ENCODE assay signal across 1 cellular context in genomic region chr1:10430216-10431064, GRCh38.
TF ChIP-seq lines count a peak whose summit lies in the region.

Gene CENPS, plus strand, starts transcription at chr1:10430433. Its CDS starts 85 bp downstream, at chr1:10430518.

TF ChIP-seq in K562, 482 proteins besides CTCF, POLR2A, EP300 and RAD21 (continued from another document and continues in another):
- TF ChIP-seq ZNF609 (CRISPR knock-in tag; IDR thresholded peaks at IDR 0.05; ENCODE audit: borderline replicate concordance) (no peak; the same call in 1 of the 2 replicates), FOXK1 (CRISPR knock-in tag; IDR thresholded peaks at IDR 0.05; ENCODE audit: borderline replicate concordance) (peak; percentile 45; the same call in 1 of the 2 replicates), DMBX1 (CRISPR knock-in tag; IDR thresholded peaks at IDR 0.05; ENCODE audit: borderline replicate concordance) (peak; percentile 93), BRD4 (IDR thresholded peaks at IDR 0.05) (no peak), ZBTB26 (CRISPR knock-in tag; IDR thresholded peaks at IDR 0.05) (0 out of 2 replicates have a peak, but pooled peaks have one; percentile 25), AFF4 (CRISPR knock-in tag; IDR thresholded peaks at IDR 0.05) (peak; percentile 67; the same call in 1 of the 2 replicates), ZNF766 (CRISPR knock-in tag; conservative IDR thresholded peaks at IDR 0.05) (peak; percentile 74; the same call in 1 of the 2 replicates), ZNF23 (CRISPR knock-in tag; IDR thresholded peaks at IDR 0.05) (no peak), BCL6 (CRISPR knock-in tag; IDR thresholded peaks at IDR 0.05) (no peak), BRD9 (IDR thresholded peaks at IDR 0.05; ENCODE audit: low read depth, partially characterized antibody) (no peak), ZBTB1 (CRISPR knock-in tag; IDR thresholded peaks at IDR 0.05; ENCODE audit: borderline replicate concordance, low read depth) (0 out of 2 replicates have a peak, but pooled peaks have one; percentile 57), RNF2 (IDR thresholded peaks at IDR 0.05) (peak; percentile 91), ZKSCAN3 (CRISPR knock-in tag; IDR thresholded peaks at IDR 0.05) (no peak), SIN3A (IDR thresholded peaks at IDR 0.05; ENCODE audit: borderline replicate concordance in 2 of 2, control insufficient read depth in 1 of 2, low read depth in 2 of 2, low read length in 2 of 2) (peak; percentile 84 to 87; a peak in 1 of 4 replicates), TCFL5 (CRISPR knock-in tag; conservative IDR thresholded peaks at IDR 0.05) (no peak; the same call in 1 of the 2 replicates), CEBPG (CRISPR knock-in tag; IDR thresholded peaks at IDR 0.05) (no peak), CEBPG (tag; conservative IDR thresholded peaks at IDR 0.05 in 1 of 2, IDR thresholded peaks at IDR 0.05 in 1 of 2) (no peak), PBX2 (CRISPR knock-in tag; IDR thresholded peaks at IDR 0.05; ENCODE audit: low read depth) (no peak), PBX2 (tag; conservative IDR thresholded peaks at IDR 0.05; ENCODE audit: low read depth) (no peak), MIER1 (IDR thresholded peaks at IDR 0.05; ENCODE audit: low read depth) (no peak), ELK3 (CRISPR knock-in tag; IDR thresholded peaks at IDR 0.05) (0 out of 2 replicates have a peak, but pooled peaks have one; percentile 65), JUND (IDR thresholded peaks at IDR 0.05; ENCODE audit: borderline replicate concordance, low read depth, low read length) (peak; percentile 73), JUND (tag; IDR thresholded peaks at IDR 0.05; ENCODE audit: borderline replicate concordance, low read depth, low read length) (peak; percentile 65; the same call in 1 of the 3 replicates), THRAP3 (IDR thresholded peaks at IDR 0.05; ENCODE audit: borderline replicate concordance) (no peak), DEAF1 (CRISPR knock-in tag; IDR thresholded peaks at IDR 0.05) (peak; percentile 92), ZBTB2 (IDR thresholded peaks at IDR 0.05) (peak; percentile 91), ELF4 (CRISPR knock-in tag; IDR thresholded peaks at IDR 0.05) (no peak), ETS2 (tag; IDR thresholded peaks at IDR 0.05; ENCODE audit: borderline replicate concordance, poor library complexity, severe bottlenecking) (no peak), SAP30 (IDR thresholded peaks at IDR 0.05; ENCODE audit: borderline replicate concordance, insufficient read depth, low read depth, low read length, poor library complexity, severe bottlenecking) (peak; percentile 99), RFX5 (IDR thresholded peaks at IDR 0.05; ENCODE audit: low read depth, low read length) (no peak), BHLHE40 (IDR thresholded peaks at IDR 0.05; ENCODE audit: low read length) (peak; percentile 70; the same call in 1 of the 2 replicates), ZC3H11A (IDR thresholded peaks at IDR 0.05; ENCODE audit: low read depth, low read length) (peak; percentile 82), MLX (CRISPR knock-in tag; conservative IDR thresholded peaks at IDR 0.05) (0 out of 4 replicates have a peak, but pooled peaks of 1 of the 2 experiments have one; percentile 36), TBP (optimal IDR thresholded peaks at IDR 0.05; ENCODE audit: low read depth, low read length) (peak; percentile 30), ZNF324 (CRISPR knock-in tag; IDR thresholded peaks at IDR 0.05) (peak; percentile 24; the same call in 1 of the 2 replicates), ATF7 (IDR thresholded peaks at IDR 0.05) (peak; percentile 89), ETV1 (tag; conservative IDR thresholded peaks at IDR 0.05; ENCODE audit: low read depth) (peak; percentile 5; the same call in 1 of the 2 replicates), CBX5 (IDR thresholded peaks at IDR 0.05; ENCODE audit: borderline replicate concordance, low read depth) (no peak), PML (IDR thresholded peaks at IDR 0.05; ENCODE audit: low read length) (peak; percentile 57; the same call in 1 of the 2 replicates), PHF20 (IDR thresholded peaks at IDR 0.05; ENCODE audit: partially characterized antibody) (peak; percentile 77), MNT (conservative IDR thresholded peaks at IDR 0.05) (peak; percentile 86 to 97), ZBTB8A (IDR thresholded peaks at IDR 0.05; ENCODE audit: partially characterized antibody) (no peak), KLF1 (tag; IDR thresholded peaks at IDR 0.05) (peak; percentile 61; the same call in 1 of the 2 replicates), GTF2A2 (tag; IDR thresholded peaks at IDR 0.05) (peak; percentile 16; the same call in 1 of the 2 replicates)
